Comparison of ENCODE assay signal across 20 cellular contexts in the genomic region with DNA sequence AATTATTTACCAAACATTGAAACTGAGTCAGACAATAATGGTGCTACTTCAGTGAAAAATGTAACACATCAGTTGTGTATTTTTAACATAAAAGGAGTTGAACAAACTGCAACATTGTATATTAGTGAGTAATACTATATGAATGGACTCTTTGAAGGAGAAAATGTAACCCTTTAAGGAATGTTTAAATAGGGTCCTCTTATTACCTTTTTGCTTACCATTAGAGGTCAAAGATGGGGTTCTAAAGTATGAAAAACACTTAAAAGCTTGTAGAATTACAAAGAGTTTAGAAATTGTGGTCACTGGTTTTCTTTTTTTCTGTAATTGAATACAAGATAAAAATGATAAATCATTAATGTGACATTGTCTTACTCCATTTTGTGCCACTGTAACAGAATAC.
"Had no signal": no experiment of that assay in that cellular context is flagged by ENCODE, and none has a peak within 500 bp of the region (broad histone marks: within the 10 kb centered on the region; RNA-seq: fewer than 3 reads in every experiment).

No MANE protein-coding gene starts in this region.

- H3K36me3 ChIP-seq: brain microvascular endothelial cell, gastroesophageal sphincter, heart left ventricle, tibial nerve, uterus had no signal

- H3K4me3 ChIP-seq: coronary artery, gastroesophageal sphincter, heart left ventricle, tibial nerve, uterus had no signal

- H3K9me3 ChIP-seq: gastroesophageal sphincter, heart left ventricle, tibial nerve, uterus had no signal

- H3K27me3 ChIP-seq: brain microvascular endothelial cell, gastroesophageal sphincter, heart left ventricle, tibial nerve, uterus had no signal

- DNase-seq: activated B cell treated with CpG ODN at 0.5 μM for 24 hours; activated CD4-positive, alpha-beta T cell treated with anti-CD3 and anti-CD28 coated beads, Interleukin-2, amount 10 ng/mL, durations not matched to agents 24 days and 14 days; activated CD8-positive, alpha-beta T cell treated with anti-CD3 and anti-CD28 coated beads for 36 hours; activated naive CD4-positive, alpha-beta T cell; activated naive CD8-positive, alpha-beta T cell treated with anti-CD3 and anti-CD28 coated beads for 36 hours; activated T-cell treated with anti-CD3 and anti-CD28 coated beads, Interleukin-2, amount 50 U/mL, for 1 hour; amniotic stem cell; brain microvascular endothelial cell; central memory CD4-positive, alpha-beta T cell; effector CD4-positive, alpha-beta T cell; heart left ventricle; left ventricle myocardium superior; occipital lobe; stimulated activated naive CD8-positive, alpha-beta T cell treated with anti-CD3 and anti-CD28 coated beads, Interleukin-15, Interleukin-2, amounts not matched to agents 100 U/mL and 50 U/mL, for 24 hours; substantia nigra; T-helper 9 cell; uterus had no signal

- H3K27ac ChIP-seq: brain microvascular endothelial cell, coronary artery, gastroesophageal sphincter, heart left ventricle, tibial nerve, uterus had no signal

- H3K4me1 ChIP-seq: uterus had no signal
